In the genomic region with DNA sequence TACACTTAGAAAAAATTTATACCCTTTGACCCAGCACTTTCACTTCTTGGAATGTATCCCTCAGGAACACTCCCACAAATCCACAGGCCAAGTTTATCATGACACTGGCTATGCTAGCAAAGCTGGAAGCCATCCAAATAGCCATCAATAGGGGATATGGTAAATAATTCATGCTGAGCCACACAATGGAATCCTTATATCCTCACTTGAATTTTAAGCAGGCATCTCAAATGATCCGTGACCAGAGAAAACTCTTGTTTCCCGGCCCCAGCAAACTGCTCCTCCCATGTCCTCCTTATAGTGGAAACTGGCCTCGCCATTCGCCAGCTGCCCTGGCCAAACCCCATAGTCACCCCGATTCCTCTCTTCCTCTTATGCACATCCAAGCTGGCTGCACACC, we compare ENCODE assay signal across 1 cellular context.
TF ChIP-seq lines count a peak whose summit lies in the region.

No MANE protein-coding gene starts in this region.

TF ChIP-seq in HEK293, 187 proteins besides CTCF, POLR2A, EP300 and RAD21 (continued from another document and continues in another):
- TF ChIP-seq, protein P1, sequence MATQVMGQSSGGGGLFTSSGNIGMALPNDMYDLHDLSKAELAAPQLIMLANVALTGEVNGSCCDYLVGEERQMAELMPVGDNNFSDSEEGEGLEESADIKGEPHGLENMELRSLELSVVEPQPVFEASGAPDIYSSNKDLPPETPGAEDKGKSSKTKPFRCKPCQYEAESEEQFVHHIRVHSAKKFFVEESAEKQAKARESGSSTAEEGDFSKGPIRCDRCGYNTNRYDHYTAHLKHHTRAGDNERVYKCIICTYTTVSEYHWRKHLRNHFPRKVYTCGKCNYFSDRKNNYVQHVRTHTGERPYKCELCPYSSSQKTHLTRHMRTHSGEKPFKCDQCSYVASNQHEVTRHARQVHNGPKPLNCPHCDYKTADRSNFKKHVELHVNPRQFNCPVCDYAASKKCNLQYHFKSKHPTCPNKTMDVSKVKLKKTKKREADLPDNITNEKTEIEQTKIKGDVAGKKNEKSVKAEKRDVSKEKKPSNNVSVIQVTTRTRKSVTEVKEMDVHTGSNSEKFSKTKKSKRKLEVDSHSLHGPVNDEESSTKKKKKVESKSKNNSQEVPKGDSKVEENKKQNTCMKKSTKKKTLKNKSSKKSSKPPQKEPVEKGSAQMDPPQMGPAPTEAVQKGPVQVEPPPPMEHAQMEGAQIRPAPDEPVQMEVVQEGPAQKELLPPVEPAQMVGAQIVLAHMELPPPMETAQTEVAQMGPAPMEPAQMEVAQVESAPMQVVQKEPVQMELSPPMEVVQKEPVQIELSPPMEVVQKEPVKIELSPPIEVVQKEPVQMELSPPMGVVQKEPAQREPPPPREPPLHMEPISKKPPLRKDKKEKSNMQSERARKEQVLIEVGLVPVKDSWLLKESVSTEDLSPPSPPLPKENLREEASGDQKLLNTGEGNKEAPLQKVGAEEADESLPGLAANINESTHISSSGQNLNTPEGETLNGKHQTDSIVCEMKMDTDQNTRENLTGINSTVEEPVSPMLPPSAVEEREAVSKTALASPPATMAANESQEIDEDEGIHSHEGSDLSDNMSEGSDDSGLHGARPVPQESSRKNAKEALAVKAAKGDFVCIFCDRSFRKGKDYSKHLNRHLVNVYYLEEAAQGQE (tag by site-specific recombination; IDR thresholded peaks at IDR 0.05) = no peak
- TF ChIP-seq ZFP37 (tag by site-specific recombination; IDR thresholded peaks at IDR 0.05) (no peak), ZNF785 (tag by site-specific recombination; IDR thresholded peaks at IDR 0.05) (no peak), MEIS1 (CRISPR knock-in tag; IDR thresholded peaks at IDR 0.05; ENCODE audit: borderline replicate concordance) (no peak), ZFP3 (tag by site-specific recombination; IDR thresholded peaks at IDR 0.05; ENCODE audit: low read depth) (no peak; the same call in 1 of the 2 replicates), ZNF843 (tag by site-specific recombination; IDR thresholded peaks at IDR 0.05) (peak; percentile 98), GFI1B (tag by site-specific recombination; IDR thresholded peaks at IDR 0.05) (peak; percentile 88; the same call in 1 of the 2 replicates), ZNF776 (tag by site-specific recombination; IDR thresholded peaks at IDR 0.05; ENCODE audit: borderline replicate concordance) (no peak), ZNF433 (tag by site-specific recombination; IDR thresholded peaks at IDR 0.05; ENCODE audit: low read depth) (no peak), ZNF791 (tag by site-specific recombination; IDR thresholded peaks at IDR 0.05) (no peak), ZNF2 (tag by site-specific recombination; IDR thresholded peaks at IDR 0.05) (no peak), ZNF341 (tag by site-specific recombination; IDR thresholded peaks at IDR 0.05; ENCODE audit: low read depth) (peak; percentile 52), KLF16 (tag by site-specific recombination; IDR thresholded peaks at IDR 0.05) (peak; percentile 66), MYNN (tag by site-specific recombination; IDR thresholded peaks at IDR 0.05; ENCODE audit: borderline replicate concordance) (no peak), OSR2 (tag by site-specific recombination; IDR thresholded peaks at IDR 0.05) (peak; percentile 98), ZNF404 (tag by site-specific recombination; IDR thresholded peaks at IDR 0.05) (no peak), ZBTB1 (tag by site-specific recombination; IDR thresholded peaks at IDR 0.05) (no peak; the same call in 1 of the 2 replicates), SCRT1 (tag by site-specific recombination; IDR thresholded peaks at IDR 0.05; ENCODE audit: borderline replicate concordance) (peak; percentile 65; the same call in 1 of the 2 replicates), ZNF677 (tag by site-specific recombination; IDR thresholded peaks at IDR 0.05) (no peak), PRDM1 (tag by site-specific recombination; IDR thresholded peaks at IDR 0.05) (0 out of 2 replicates have a peak, but pooled peaks have one; percentile 16), REPIN1 (tag by site-specific recombination; IDR thresholded peaks at IDR 0.05; ENCODE audit: low read depth) (no peak), ZNF24 (tag by site-specific recombination; IDR thresholded peaks at IDR 0.05) (peak; percentile 98), ZNF169 (tag by site-specific recombination; IDR thresholded peaks at IDR 0.05) (no peak), KLF10 (tag by site-specific recombination; IDR thresholded peaks at IDR 0.05) (peak; percentile 94), ZNF140 (tag by site-specific recombination; IDR thresholded peaks at IDR 0.05) (no peak), ZNF324 (tag by site-specific recombination; IDR thresholded peaks at IDR 0.05) (peak; percentile 78; the same call in 1 of the 2 replicates), ZNF664 (tag by site-specific recombination; IDR thresholded peaks at IDR 0.05) (no peak; the same call in 1 of the 2 replicates), TCF7L2 (IDR thresholded peaks at IDR 0.05; ENCODE audit: borderline replicate concordance, low read depth, low read length) (no peak), ZNF629 (tag by site-specific recombination; IDR thresholded peaks at IDR 0.05) (peak; percentile 86), ZEB2 (tag by site-specific recombination; IDR thresholded peaks at IDR 0.05) (peak; percentile 97), ZNF555 (tag by site-specific recombination; conservative IDR thresholded peaks at IDR 0.05) (no peak), ZNF292 (tag by site-specific recombination; IDR thresholded peaks at IDR 0.05; ENCODE audit: borderline replicate concordance, low read depth) (no peak), ZNF777 (tag by site-specific recombination; IDR thresholded peaks at IDR 0.05; ENCODE audit: borderline replicate concordance) (no peak), ZFP41 (tag by site-specific recombination; IDR thresholded peaks at IDR 0.05; ENCODE audit: borderline replicate concordance) (no peak)
- TF ChIP-seq, protein P2, sequence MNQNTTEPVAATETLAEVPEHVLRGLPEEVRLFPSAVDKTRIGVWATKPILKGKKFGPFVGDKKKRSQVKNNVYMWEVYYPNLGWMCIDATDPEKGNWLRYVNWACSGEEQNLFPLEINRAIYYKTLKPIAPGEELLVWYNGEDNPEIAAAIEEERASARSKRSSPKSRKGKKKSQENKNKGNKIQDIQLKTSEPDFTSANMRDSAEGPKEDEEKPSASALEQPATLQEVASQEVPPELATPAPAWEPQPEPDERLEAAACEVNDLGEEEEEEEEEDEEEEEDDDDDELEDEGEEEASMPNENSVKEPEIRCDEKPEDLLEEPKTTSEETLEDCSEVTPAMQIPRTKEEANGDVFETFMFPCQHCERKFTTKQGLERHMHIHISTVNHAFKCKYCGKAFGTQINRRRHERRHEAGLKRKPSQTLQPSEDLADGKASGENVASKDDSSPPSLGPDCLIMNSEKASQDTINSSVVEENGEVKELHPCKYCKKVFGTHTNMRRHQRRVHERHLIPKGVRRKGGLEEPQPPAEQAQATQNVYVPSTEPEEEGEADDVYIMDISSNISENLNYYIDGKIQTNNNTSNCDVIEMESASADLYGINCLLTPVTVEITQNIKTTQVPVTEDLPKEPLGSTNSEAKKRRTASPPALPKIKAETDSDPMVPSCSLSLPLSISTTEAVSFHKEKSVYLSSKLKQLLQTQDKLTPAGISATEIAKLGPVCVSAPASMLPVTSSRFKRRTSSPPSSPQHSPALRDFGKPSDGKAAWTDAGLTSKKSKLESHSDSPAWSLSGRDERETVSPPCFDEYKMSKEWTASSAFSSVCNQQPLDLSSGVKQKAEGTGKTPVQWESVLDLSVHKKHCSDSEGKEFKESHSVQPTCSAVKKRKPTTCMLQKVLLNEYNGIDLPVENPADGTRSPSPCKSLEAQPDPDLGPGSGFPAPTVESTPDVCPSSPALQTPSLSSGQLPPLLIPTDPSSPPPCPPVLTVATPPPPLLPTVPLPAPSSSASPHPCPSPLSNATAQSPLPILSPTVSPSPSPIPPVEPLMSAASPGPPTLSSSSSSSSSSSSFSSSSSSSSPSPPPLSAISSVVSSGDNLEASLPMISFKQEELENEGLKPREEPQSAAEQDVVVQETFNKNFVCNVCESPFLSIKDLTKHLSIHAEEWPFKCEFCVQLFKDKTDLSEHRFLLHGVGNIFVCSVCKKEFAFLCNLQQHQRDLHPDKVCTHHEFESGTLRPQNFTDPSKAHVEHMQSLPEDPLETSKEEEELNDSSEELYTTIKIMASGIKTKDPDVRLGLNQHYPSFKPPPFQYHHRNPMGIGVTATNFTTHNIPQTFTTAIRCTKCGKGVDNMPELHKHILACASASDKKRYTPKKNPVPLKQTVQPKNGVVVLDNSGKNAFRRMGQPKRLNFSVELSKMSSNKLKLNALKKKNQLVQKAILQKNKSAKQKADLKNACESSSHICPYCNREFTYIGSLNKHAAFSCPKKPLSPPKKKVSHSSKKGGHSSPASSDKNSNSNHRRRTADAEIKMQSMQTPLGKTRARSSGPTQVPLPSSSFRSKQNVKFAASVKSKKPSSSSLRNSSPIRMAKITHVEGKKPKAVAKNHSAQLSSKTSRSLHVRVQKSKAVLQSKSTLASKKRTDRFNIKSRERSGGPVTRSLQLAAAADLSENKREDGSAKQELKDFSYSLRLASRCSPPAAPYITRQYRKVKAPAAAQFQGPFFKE (tag by site-specific recombination; IDR thresholded peaks at IDR 0.05; ENCODE audit: borderline replicate concordance) = no peak
- TF ChIP-seq, protein P3, sequence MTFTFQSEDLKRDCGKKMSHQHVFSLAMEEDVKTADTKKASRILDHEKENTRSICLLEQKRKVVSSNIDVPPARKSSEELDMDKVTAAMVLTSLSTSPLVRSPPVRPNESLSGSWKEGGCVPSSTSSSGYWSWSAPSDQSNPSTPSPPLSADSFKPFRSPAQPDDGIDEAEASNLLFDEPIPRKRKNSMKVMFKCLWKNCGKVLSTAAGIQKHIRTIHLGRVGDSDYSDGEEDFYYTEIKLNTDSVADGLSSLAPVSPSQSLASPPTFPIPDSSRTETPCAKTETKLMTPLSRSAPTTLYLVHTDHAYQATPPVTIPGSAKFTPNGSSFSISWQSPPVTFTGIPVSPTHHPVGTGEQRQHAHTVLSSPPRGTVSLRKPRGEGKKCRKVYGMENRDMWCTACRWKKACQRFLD (tag by site-specific recombination; IDR thresholded peaks at IDR 0.05) = no peak
- TF ChIP-seq, protein P4, sequence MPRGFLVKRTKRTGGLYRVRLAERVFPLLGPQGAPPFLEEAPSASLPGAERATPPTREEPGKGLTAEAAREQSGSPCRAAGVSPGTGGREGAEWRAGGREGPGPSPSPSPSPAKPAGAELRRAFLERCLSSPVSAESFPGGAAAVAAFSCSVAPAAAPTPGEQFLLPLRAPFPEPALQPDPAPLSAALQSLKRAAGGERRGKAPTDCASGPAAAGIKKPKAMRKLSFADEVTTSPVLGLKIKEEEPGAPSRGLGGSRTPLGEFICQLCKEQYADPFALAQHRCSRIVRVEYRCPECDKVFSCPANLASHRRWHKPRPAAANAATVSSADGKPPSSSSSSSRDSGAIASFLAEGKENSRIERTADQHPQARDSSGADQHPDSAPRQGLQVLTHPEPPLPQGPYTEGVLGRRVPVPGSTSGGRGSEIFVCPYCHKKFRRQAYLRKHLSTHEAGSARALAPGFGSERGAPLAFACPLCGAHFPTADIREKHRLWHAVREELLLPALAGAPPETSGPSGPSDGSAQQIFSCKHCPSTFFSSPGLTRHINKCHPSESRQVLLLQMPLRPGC (tag by site-specific recombination; IDR thresholded peaks at IDR 0.05) = peak; percentile 87
- TF ChIP-seq, protein P5, sequence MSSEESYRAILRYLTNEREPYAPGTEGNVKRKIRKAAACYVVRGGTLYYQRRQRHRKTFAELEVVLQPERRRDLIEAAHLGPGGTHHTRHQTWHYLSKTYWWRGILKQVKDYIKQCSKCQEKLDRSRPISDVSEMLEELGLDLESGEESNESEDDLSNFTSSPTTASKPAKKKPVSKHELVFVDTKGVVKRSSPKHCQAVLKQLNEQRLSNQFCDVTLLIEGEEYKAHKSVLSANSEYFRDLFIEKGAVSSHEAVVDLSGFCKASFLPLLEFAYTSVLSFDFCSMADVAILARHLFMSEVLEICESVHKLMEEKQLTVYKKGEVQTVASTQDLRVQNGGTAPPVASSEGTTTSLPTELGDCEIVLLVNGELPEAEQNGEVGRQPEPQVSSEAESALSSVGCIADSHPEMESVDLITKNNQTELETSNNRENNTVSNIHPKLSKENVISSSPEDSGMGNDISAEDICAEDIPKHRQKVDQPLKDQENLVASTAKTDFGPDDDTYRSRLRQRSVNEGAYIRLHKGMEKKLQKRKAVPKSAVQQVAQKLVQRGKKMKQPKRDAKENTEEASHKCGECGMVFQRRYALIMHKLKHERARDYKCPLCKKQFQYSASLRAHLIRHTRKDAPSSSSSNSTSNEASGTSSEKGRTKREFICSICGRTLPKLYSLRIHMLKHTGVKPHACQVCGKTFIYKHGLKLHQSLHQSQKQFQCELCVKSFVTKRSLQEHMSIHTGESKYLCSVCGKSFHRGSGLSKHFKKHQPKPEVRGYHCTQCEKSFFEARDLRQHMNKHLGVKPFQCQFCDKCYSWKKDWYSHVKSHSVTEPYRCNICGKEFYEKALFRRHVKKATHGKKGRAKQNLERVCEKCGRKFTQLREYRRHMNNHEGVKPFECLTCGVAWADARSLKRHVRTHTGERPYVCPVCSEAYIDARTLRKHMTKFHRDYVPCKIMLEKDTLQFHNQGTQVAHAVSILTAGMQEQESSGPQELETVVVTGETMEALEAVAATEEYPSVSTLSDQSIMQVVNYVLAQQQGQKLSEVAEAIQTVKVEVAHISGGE (tag by site-specific recombination; conservative IDR thresholded peaks at IDR 0.05; ENCODE audit: low read depth) = no peak
- TF ChIP-seq, protein P6, sequence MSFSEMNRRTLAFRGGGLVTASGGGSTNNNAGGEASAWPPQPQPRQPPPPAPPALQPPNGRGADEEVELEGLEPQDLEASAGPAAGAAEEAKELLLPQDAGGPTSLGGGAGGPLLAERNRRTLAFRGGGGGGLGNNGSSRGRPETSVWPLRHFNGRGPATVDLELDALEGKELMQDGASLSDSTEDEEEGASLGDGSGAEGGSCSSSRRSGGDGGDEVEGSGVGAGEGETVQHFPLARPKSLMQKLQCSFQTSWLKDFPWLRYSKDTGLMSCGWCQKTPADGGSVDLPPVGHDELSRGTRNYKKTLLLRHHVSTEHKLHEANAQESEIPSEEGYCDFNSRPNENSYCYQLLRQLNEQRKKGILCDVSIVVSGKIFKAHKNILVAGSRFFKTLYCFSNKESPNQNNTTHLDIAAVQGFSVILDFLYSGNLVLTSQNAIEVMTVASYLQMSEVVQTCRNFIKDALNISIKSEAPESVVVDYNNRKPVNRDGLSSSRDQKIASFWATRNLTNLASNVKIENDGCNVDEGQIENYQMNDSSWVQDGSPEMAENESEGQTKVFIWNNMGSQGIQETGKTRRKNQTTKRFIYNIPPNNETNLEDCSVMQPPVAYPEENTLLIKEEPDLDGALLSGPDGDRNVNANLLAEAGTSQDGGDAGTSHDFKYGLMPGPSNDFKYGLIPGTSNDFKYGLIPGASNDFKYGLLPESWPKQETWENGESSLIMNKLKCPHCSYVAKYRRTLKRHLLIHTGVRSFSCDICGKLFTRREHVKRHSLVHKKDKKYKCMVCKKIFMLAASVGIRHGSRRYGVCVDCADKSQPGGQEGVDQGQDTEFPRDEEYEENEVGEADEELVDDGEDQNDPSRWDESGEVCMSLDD (tag by site-specific recombination; IDR thresholded peaks at IDR 0.05) = 0 out of 2 replicates have a peak, but pooled peaks have one; percentile 34
- TF ChIP-seq, protein P7, sequence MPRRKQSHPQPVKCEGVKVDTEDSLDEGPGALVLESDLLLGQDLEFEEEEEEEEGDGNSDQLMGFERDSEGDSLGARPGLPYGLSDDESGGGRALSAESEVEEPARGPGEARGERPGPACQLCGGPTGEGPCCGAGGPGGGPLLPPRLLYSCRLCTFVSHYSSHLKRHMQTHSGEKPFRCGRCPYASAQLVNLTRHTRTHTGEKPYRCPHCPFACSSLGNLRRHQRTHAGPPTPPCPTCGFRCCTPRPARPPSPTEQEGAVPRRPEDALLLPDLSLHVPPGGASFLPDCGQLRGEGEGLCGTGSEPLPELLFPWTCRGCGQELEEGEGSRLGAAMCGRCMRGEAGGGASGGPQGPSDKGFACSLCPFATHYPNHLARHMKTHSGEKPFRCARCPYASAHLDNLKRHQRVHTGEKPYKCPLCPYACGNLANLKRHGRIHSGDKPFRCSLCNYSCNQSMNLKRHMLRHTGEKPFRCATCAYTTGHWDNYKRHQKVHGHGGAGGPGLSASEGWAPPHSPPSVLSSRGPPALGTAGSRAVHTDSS (tag by site-specific recombination; IDR thresholded peaks at IDR 0.05) = peak; percentile 50; the same call in 1 of the 2 replicates
